ENCODE assay signal across 12 cellular contexts in the genomic region with DNA sequence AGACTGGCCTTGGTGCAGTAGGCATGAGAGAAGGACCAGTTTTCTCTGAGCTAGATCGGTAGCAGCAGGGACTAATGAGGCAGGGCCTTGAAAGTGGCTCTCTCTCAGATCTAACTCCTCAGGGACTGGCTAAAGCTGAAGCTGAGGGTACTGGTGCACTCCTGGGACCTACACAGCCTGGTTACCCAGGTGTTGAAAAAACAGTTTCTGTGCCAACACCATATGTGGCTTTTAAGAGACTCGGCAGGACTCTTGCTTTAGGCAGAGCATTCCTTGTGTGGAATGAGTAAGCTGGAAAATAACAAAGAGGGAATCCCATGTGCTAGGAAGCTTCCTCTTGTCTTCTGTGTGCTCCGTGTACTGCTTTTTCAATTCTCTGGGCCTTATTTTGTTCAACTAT.
A peak's percentile ranks its signal among the peaks of the same experiment; 100 is the strongest.
DNase-seq lines count a peak whose midpoint lies in the region; ATAC-seq, FAIRE-seq and TF ChIP-seq lines count a peak whose summit lies in the region.
"Had no signal": no experiment of that assay in that cellular context is flagged by ENCODE, and none has a peak within 500 bp of the region (broad histone marks: within the 10 kb centered on the region; RNA-seq: fewer than 3 reads in every experiment).

No MANE protein-coding gene starts in this region.

- TF ChIP-seq CTCF in chondrocyte (IDR thresholded peaks at IDR 0.05) (no peak), progenitor cell of endocrine pancreas (IDR thresholded peaks at IDR 0.05; ENCODE audit: unreplicated experiment) (no peak)

- peaks cover 5% of the 10 kb centered on the region for H3K4me1 ChIP-seq in HAP-1

- H3K9me3 ChIP-seq in HAP-1, result no peaks in the 10 kb centered on the region
- H3K9me3 ChIP-seq: thyroid gland had no signal

- no peak overlapping the region for H3K4me3 ChIP-seq in HAP-1
- H3K4me3 ChIP-seq: thyroid gland had no signal

- ATAC-seq in GM19463 (IDR thresholded peaks at IDR 0.05; ENCODE audit: unreplicated experiment) (no peak), GM19395 (IDR thresholded peaks at IDR 0.05; ENCODE audit: unreplicated experiment) (no peak)

- peak; percentile 78 for FAIRE-seq in H54 (lab: Jason Lieb, UNC)
- FAIRE-seq: TTC549 had no signal

- TF ChIP-seq POLR2A in H54 (IDR thresholded peaks at IDR 0.05; ENCODE audit: low read depth, low read length), result no peak

- H3K36me3 ChIP-seq in HAP-1 (replicated peaks), result no peaks in the 10 kb centered on the region
- H3K36me3 ChIP-seq: thyroid gland had no signal

- H3K27me3 ChIP-seq in HAP-1 (ENCODE audit: low read depth), result no peaks in the 10 kb centered on the region
- H3K27me3 ChIP-seq: thyroid gland had no signal

- DNase-seq in H54 (ENCODE audit: insufficient read length, low spot score) (no peak), NCI-H2029 (lab: John Stamatoyannopoulos, UW) (peak; percentile 1), chondrocyte (ENCODE audit: low spot score) (no peak), progenitor cell of endocrine pancreas (ENCODE audit: low spot score, unreplicated experiment) (no peak), HAP-1 (ENCODE audit: low spot score in 2 of 2) (no peak)
- no peak for DNase-seq in effector CD4-positive, alpha-beta T cell
- DNase-seq: GF-D8, thyroid gland had no signal

- no peaks in the 10 kb centered on the region for H3K27me3 Mint-ChIP-seq in chondrocyte (ENCODE audit: low read depth)
- H3K27me3 Mint-ChIP-seq in progenitor cell of endocrine pancreas, result no peaks in the 10 kb centered on the region
- H3K27me3 Mint-ChIP-seq: activated naive CD4-positive, alpha-beta T cell treated with anti-CD3 and anti-CD28 coated beads, Interleukin-2, amount 50 U/mL, for 24 hours had no signal

- H3K36me3 Mint-ChIP-seq in chondrocyte (ENCODE audit: low read depth) (peaks cover 8% of the 10 kb centered on the region), progenitor cell of endocrine pancreas (ENCODE audit: insufficient read depth) (peaks cover 7% of the 10 kb centered on the region)

- H3K4me3 Mint-ChIP-seq in chondrocyte (ENCODE audit: unreplicated experiment) (no peak overlapping the region), progenitor cell of endocrine pancreas (ENCODE audit: low read depth) (no peak overlapping the region)
- H3K4me3 Mint-ChIP-seq: activated naive CD4-positive, alpha-beta T cell treated with anti-CD3 and anti-CD28 coated beads, Interleukin-2, amount 50 U/mL, for 24 hours had no signal

- H3K9me3 Mint-ChIP-seq in chondrocyte (ENCODE audit: low read depth) (peaks cover 13% of the 10 kb centered on the region), progenitor cell of endocrine pancreas (ENCODE audit: low read depth) (peaks cover 8% of the 10 kb centered on the region)

- in situ Hi-C loops in HAP-1 (cut with MboI; ENCODE audit: low sequenced_read_pairs), result no loop called here

- H3K27ac Mint-ChIP-seq in chondrocyte (ENCODE audit: unreplicated experiment) (peak overlapping the region; percentile 61), progenitor cell of endocrine pancreas (peak overlapping the region; percentile 45)
- H3K27ac Mint-ChIP-seq: activated naive CD4-positive, alpha-beta T cell treated with anti-CD3 and anti-CD28 coated beads, Interleukin-2, amount 50 U/mL, for 24 hours had no signal

- H3K4me1 Mint-ChIP-seq in chondrocyte (ENCODE audit: low read depth) (peaks cover 15% of the 10 kb centered on the region), progenitor cell of endocrine pancreas (ENCODE audit: low read depth) (no peaks in the 10 kb centered on the region)
